Comparison of ENCODE assay signal across 10 cellular contexts in genomic region chr20:1945134-1945618, GRCh38. TPM values are rescaled to one million over a fixed set of nuclear protein-coding genes. Genes with fewer than 3 reads are reported as not detected.
A peak's percentile ranks its signal among the peaks of the same experiment; 100 is the strongest.
DNase-seq lines count a peak whose midpoint lies in the region; ATAC-seq and TF ChIP-seq lines count a peak whose summit lies in the region.
"Had no signal": no experiment of that assay in that cellular context is flagged by ENCODE, and none has a peak within 500 bp of the region (broad histone marks: within the 10 kb centered on the region; RNA-seq: fewer than 3 reads in every experiment).

No MANE protein-coding gene starts in this region.

- no peak for TF ChIP-seq CTCF in psoas muscle (IDR thresholded peaks at IDR 0.05)
- no peak for TF ChIP-seq CTCF in mesothelial cell of epicardium (IDR thresholded peaks at IDR 0.05; ENCODE audit: unreplicated experiment)
- no peak for TF ChIP-seq CTCF in PC-3 (conservative IDR thresholded peaks at IDR 0.05; ENCODE audit: low read depth, low read length)

- peak; percentile 63 for ATAC-seq in left ventricle myocardium superior
- ATAC-seq in psoas muscle, result peak; percentile 54 to 74 (median 70)
- ATAC-seq in PC-3, result no peak

- no peak overlapping the region for H3K27ac Mint-ChIP-seq in mesothelial cell of epicardium
- H3K27ac Mint-ChIP-seq: T-helper 2 cell treated with Interferon-gamma antibody and Interleukin-4, amounts not matched to agents 5 μg/mL and 100 μg/mL, for 36 hours had no signal

- H3K9ac ChIP-seq in PC-3 (ENCODE audit: low read length), result no peak overlapping the region

- no peak overlapping the region for H2AFZ ChIP-seq in PC-3 (ENCODE audit: low read length)

- no peak overlapping the region for H3K4me3 Mint-ChIP-seq in mesothelial cell of epicardium
- H3K4me3 Mint-ChIP-seq: T-helper 2 cell treated with Interferon-gamma antibody and Interleukin-4, amounts not matched to agents 5 μg/mL and 100 μg/mL, for 36 hours had no signal

- no peaks in the 10 kb centered on the region for H4K20me1 ChIP-seq in PC-3 (ENCODE audit: low read length)

- H3K9me3 Mint-ChIP-seq in mesothelial cell of epicardium, result no peaks in the 10 kb centered on the region
- H3K9me3 Mint-ChIP-seq: T-helper 2 cell treated with Interferon-gamma antibody and Interleukin-4, amounts not matched to agents 5 μg/mL and 100 μg/mL, for 36 hours had no signal

- H3K27me3 ChIP-seq in psoas muscle (ENCODE audit: insufficient read depth in 3 of 3, low read length in 2 of 3) (peaks cover 0 to 3% (median 0%) of the 10 kb centered on the region in 3 donors), PC-3 (ENCODE audit: low read length) (peaks cover 33% of the 10 kb centered on the region)

- H3K9me3 ChIP-seq in psoas muscle, result no peaks in the 10 kb centered on the region
- H3K9me3 ChIP-seq in PC-3 (ENCODE audit: low read length), result no peaks in the 10 kb centered on the region

- H3F3A ChIP-seq in PC-3 (ENCODE audit: low read length, unreplicated experiment), result no peaks in the 10 kb centered on the region

- H3K27me3 Mint-ChIP-seq in mesothelial cell of epicardium (ENCODE audit: low read depth), result peaks cover 41% of the 10 kb centered on the region

- CTCF ChIA-PET in PC-3 (lab: Charles Lee), result interaction anchor here (0.6 kb wide), 2 partner anchors 187 to 929 kb away, joined by 3 to 4 read pairs; no protein-coding TSS in a partner anchor

- DNase-seq in GF-D8 (lab: John Stamatoyannopoulos, UW) (peak; percentile 94), left ventricle myocardium superior (peak; percentile 70), psoas muscle (peak; percentile 85), NCI-H1417 treated with DMSO at 0.1 percent for 48 hours (lab: John Stamatoyannopoulos, UW) (no peak), mesothelial cell of epicardium (ENCODE audit: low spot score in 2 of 2, unreplicated experiment in 2 of 2) (no peak), NCI-H345 treated with DMSO at 0.1 percent for 48 hours (lab: John Stamatoyannopoulos, UW; ENCODE audit: unreplicated experiment) (no peak), PC-3 (no peak)
- DNase-seq: NCI-H2227 treated with DMSO at 0.1 percent for 48 hours had no signal

- BruUV-seq in PC-3 (replicated peaks; lab: Mats Ljungman, UMichigan), result no TSS peak

- H3K4me1 Mint-ChIP-seq in mesothelial cell of epicardium, result peaks cover 45% of the 10 kb centered on the region

- H3K9me2 ChIP-seq in PC-3 (replicated peaks; ENCODE audit: low read length), result no peaks in the 10 kb centered on the region

- no peaks in the 10 kb centered on the region for H3K79me2 ChIP-seq in PC-3 (ENCODE audit: low read length)

- H3K4me1 ChIP-seq in psoas muscle, result peaks cover 48% of the 10 kb centered on the region
- peaks cover 6% of the 10 kb centered on the region; the same call in 1 of the 2 replicates for H3K4me1 ChIP-seq in PC-3 (ENCODE audit: insufficient read depth, low read length)

- H3K4me2 ChIP-seq in PC-3 (ENCODE audit: low read length), result no peak overlapping the region

- H3K36me3 ChIP-seq in psoas muscle (ENCODE audit: insufficient read depth in 1 of 2, low read depth in 1 of 2), result no peaks in the 10 kb centered on the region
- H3K36me3 ChIP-seq in PC-3 (ENCODE audit: low read depth, low read length), result no peaks in the 10 kb centered on the region

- peak overlapping the region; percentile 25 for H3K27ac ChIP-seq in angular gyrus (ENCODE audit: low read depth, low read length)
- H3K27ac ChIP-seq in psoas muscle, result peak overlapping the region; percentile 81
- no peak overlapping the region for H3K27ac ChIP-seq in PC-3 (ENCODE audit: low read length)

- POLR2A ChIA-PET in PC-3 (lab: Charles Lee; ENCODE audit: unreplicated experiment), result no interaction called here

- no peak overlapping the region for H3K4me3 ChIP-seq in psoas muscle
- H3K4me3 ChIP-seq in PC-3 (ENCODE audit: low read length), result no peak overlapping the region

- no peaks in the 10 kb centered on the region for H3K36me3 Mint-ChIP-seq in mesothelial cell of epicardium

- intact Hi-C loops in left ventricle myocardium superior (cut with micrococcal nuclease) (no loop called here), psoas muscle (cut with DNase I) (no loop called here), PC-3 (cut with micrococcal nuclease) (loop anchor here (10.0 kb wide), 1 partner anchor 140 kb away; no protein-coding TSS in a partner anchor)

- WGBS in psoas muscle, 3 donors, result 17 to 43% (median 19%) methylated on average over 9 of the region's 9 CpGs

RNA-seq across cellular contexts. Expression of gene PDYN, which starts 48.7 kb away (rescaled TPM):
- total RNA-seq in left ventricle myocardium superior, result not detected
- total RNA-seq in psoas muscle, result not detected
- polyA plus RNA-seq in psoas muscle, result not detected
- total RNA-seq in mesothelial cell of epicardium, result not detected in 3 replicates
- not detected in 2 replicates for total RNA-seq in PC-3 (2014; rRNA removed)

RNA-seq across cellular contexts. Expression of gene SIRPA, which starts 50.0 kb away (rescaled TPM):
- total RNA-seq in left ventricle myocardium superior (18.1 TPM), psoas muscle (10 to 100 TPM; 14.9 to 42.9 (median 22.7) TPM), mesothelial cell of epicardium (6.1 to 6.8 TPM (median 6.4 TPM) in 3 replicates), PC-3 (2014; rRNA removed) (12.8 and 17.3 TPM in 2 replicates)
- polyA plus RNA-seq in psoas muscle, result 10 to 100 TPM in 2 of 3 donors, 1 to 10 TPM in 1; 6.2 to 15.5 (median 14.3) TPM

Comparison
In these comparisons a context has a peak if more than half of its experiments do, and no peak if none do; other contexts are left out.
1. DNase-seq: peak in GF-D8 (single experiment), left ventricle myocardium superior (single experiment) and psoas muscle (2 of 2); none in NCI-H1417 treated with DMSO at 0.1 percent for 48 hours (single experiment), mesothelial cell of epicardium (0 of 2), NCI-H345 treated with DMSO at 0.1 percent for 48 hours (single experiment) and PC-3 (single experiment).